ENCODE assay signal across 8 cellular contexts in the genomic region with DNA sequence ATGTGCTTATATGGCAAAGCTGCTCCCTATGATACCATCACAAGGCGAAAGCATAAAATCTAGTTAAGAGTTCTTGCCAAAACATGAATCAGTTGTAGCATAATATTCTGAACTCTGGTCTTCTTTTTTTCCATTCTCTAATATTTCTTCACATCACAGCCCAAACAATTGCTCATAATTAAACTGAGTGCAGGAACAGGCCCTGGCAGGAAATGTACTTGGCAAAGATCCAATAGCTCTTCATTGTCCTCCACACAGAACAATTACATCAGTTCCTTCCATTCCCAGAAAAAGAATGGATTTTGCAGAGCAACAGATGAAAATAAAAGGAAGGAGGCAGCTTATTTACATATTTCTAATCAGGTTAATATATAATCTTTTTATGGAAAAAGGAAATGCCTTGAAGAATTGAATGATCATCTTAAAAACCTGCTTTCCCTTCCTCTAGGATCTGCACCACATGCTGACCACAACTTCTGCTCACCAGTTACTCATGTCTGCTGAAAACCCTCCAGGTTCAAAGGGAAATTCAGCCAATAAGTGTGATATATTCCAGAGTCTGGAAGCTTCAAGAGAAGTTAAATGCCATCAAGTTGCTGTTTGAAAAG.
DNase-seq lines count a peak whose midpoint lies in the region; TF ChIP-seq lines count a peak whose summit lies in the region.

No MANE protein-coding gene starts in this region.

- no peaks in the 10 kb centered on the region for H3K36me3 Mint-ChIP-seq in CD4-positive, alpha-beta memory T cell

- no peaks in the 10 kb centered on the region for H3K9me3 ChIP-seq in HEK293 (ENCODE audit: control insufficient read depth, insufficient read depth, low read depth, low read length)
- H3K9me3 ChIP-seq in skeletal muscle tissue (ENCODE audit: control insufficient read depth in 3 of 3, low read length in 3 of 3) = no peaks in the 10 kb centered on the region
- H3K9me3 ChIP-seq in CD4-positive, alpha-beta memory T cell (ENCODE audit: control insufficient read depth in 1 of 2, low read length in 2 of 2) = no peaks in the 10 kb centered on the region

- H3K27ac ChIP-seq in HEK293 (ENCODE audit: extremely low read depth, low read depth, low read length) (no peak overlapping the region), skeletal muscle tissue (ENCODE audit: low read depth, low read length) (peak overlapping the region; percentile 67)
- no peak overlapping the region for H3K27ac ChIP-seq in CD4-positive, alpha-beta memory T cell (ENCODE audit: low read depth, low read length)

- intact Hi-C loops in CD4-positive, alpha-beta memory T cell (cut with micrococcal nuclease) = no loop called here

- H3K9me3 Mint-ChIP-seq in CD4-positive, alpha-beta memory T cell = no peaks in the 10 kb centered on the region

- CTCF ChIA-PET in HEK293 (lab: Yijun Ruan, JAX) = interaction anchor here (0.6 to 6.2 kb wide), 7 partner anchors 10 to 223 kb away, joined by 3 to 47 read pairs (median 3); no protein-coding TSS in a partner anchor
- CTCF ChIA-PET in CD4-positive, alpha-beta memory T cell (lab: Charles Lee; ENCODE audit: partially characterized antibody) = interaction anchor here (0.7 to 1.0 kb wide), 2 partner anchors 9 to 171 kb away, joined by 3 read pairs; no protein-coding TSS in a partner anchor

- H3K9ac ChIP-seq in skeletal muscle tissue (ENCODE audit: low read depth in 1 of 3, low read length in 3 of 3) = peak overlapping the region in 1 of 3 donors; percentile 6

- peaks cover 2% of the 10 kb centered on the region for H3K4me1 ChIP-seq in HEK293 (ENCODE audit: control insufficient read depth, insufficient read depth, low read length)
- H3K4me1 ChIP-seq in skeletal muscle tissue (ENCODE audit: control insufficient read depth in 3 of 3, insufficient read depth in 3 of 3, low read length in 3 of 3) = peaks cover 23 to 33% (median 32%) of the 10 kb centered on the region in 3 donors
- H3K4me1 ChIP-seq in CD4-positive, alpha-beta memory T cell (ENCODE audit: insufficient read depth, low read length) = no peaks in the 10 kb centered on the region

- H3K4me1 Mint-ChIP-seq in CD4-positive, alpha-beta memory T cell = peaks cover 0 to 5% (median 0%) of the 10 kb centered on the region in 4 donors

- TF ChIP-seq CTCF in HEK293 (tag by site-specific recombination; IDR thresholded peaks at IDR 0.05) = no peak

- no peaks in the 10 kb centered on the region for H3K27me3 ChIP-seq in skeletal muscle tissue (ENCODE audit: control insufficient read depth in 3 of 3, insufficient read depth in 3 of 3, low read length in 3 of 3)
- no peaks in the 10 kb centered on the region for H3K27me3 ChIP-seq in CD4-positive, alpha-beta memory T cell (ENCODE audit: insufficient read depth, low read length)

- H3K4me3 ChIP-seq in HEK293 (ENCODE audit: low read depth, low read length) (no peak overlapping the region), skeletal muscle tissue (ENCODE audit: low read length in 3 of 3) (no peak overlapping the region)
- no peak overlapping the region for H3K4me3 ChIP-seq in CD4-positive, alpha-beta memory T cell (ENCODE audit: low read length in 2 of 2)

- POLR2A ChIA-PET in HEK293 (lab: Yijun Ruan, JAX) = interaction anchor here (0.6 to 1.1 kb wide), 2 partner anchors 23 to 172 kb away, joined by 3 to 4 read pairs; no protein-coding TSS in a partner anchor
- POLR2A ChIA-PET in CD4-positive, alpha-beta memory T cell (lab: Charles Lee; ENCODE audit: partially characterized antibody) = no interaction called here

- H3K4me3 Mint-ChIP-seq in CD4-positive, alpha-beta memory T cell = no peak overlapping the region

- H3K36me3 ChIP-seq in HEK293 (ENCODE audit: control insufficient read depth in 2 of 2, insufficient read depth in 1 of 2, low read length in 2 of 2) = no peaks in the 10 kb centered on the region
- H3K36me3 ChIP-seq in skeletal muscle tissue (ENCODE audit: control insufficient read depth in 3 of 3, insufficient read depth in 3 of 3, low read length in 3 of 3) = no peaks in the 10 kb centered on the region
- H3K36me3 ChIP-seq in CD4-positive, alpha-beta memory T cell (ENCODE audit: insufficient read depth, low read length) = no peaks in the 10 kb centered on the region

- DNase-seq in EH (ENCODE audit: low read depth) (peak; percentile 90), NCI-H1048 (lab: John Stamatoyannopoulos, UW) (peak; percentile 32), SKM-1 treated with dmso at 0.1 percent for 144 hours (lab: John Stamatoyannopoulos, UW; ENCODE audit: unreplicated experiment) (peak; percentile 65), glomerular endothelial cell (ENCODE audit: extremely low read depth, low read depth, low spot score) (peak; percentile 98), ecto neural progenitor cell (ENCODE audit: low spot score) (no peak)
- DNase-seq in CD4-positive, alpha-beta memory T cell = no peak

- H3K27ac Mint-ChIP-seq in CD4-positive, alpha-beta memory T cell = no peak overlapping the region

- no peaks in the 10 kb centered on the region for H3K27me3 Mint-ChIP-seq in CD4-positive, alpha-beta memory T cell

TF ChIP-seq in HEK293, 187 proteins besides CTCF, POLR2A, EP300 and RAD21 (continues in another document):
- TF ChIP-seq ZBTB17 (tag by site-specific recombination; IDR thresholded peaks at IDR 0.05) (peak; percentile 62), ZNF184 (tag by site-specific recombination; IDR thresholded peaks at IDR 0.05) (0 out of 2 replicates have a peak, but pooled peaks have one; percentile 36), ZNF2 (tag by site-specific recombination; IDR thresholded peaks at IDR 0.05) (0 out of 2 replicates have a peak, but pooled peaks have one; percentile 20), GLI2 (tag by site-specific recombination; IDR thresholded peaks at IDR 0.05; ENCODE audit: borderline replicate concordance, low read depth) (peak; percentile 14; the same call in 1 of the 2 replicates), ZNF366 (tag by site-specific recombination; conservative IDR thresholded peaks at IDR 0.05) (peak; percentile 46; the same call in 1 of the 2 replicates), IKZF3 (tag by site-specific recombination; IDR thresholded peaks at IDR 0.05) (peak; percentile 61), ZNF558 (tag by site-specific recombination; IDR thresholded peaks at IDR 0.05) (0 out of 2 replicates have a peak, but pooled peaks have one; percentile 11), FEZF1 (tag by site-specific recombination; IDR thresholded peaks at IDR 0.05) (peak; percentile 48; the same call in 1 of the 2 replicates), ZNF660 (tag by site-specific recombination; IDR thresholded peaks at IDR 0.05) (peak; percentile 61; the same call in 1 of the 2 replicates), ZNF394 (tag by site-specific recombination; IDR thresholded peaks at IDR 0.05; ENCODE audit: borderline replicate concordance) (peak; percentile 35; the same call in 1 of the 2 replicates), ZNF791 (tag by site-specific recombination; IDR thresholded peaks at IDR 0.05) (no peak), ZEB2 (tag by site-specific recombination; IDR thresholded peaks at IDR 0.05) (peak; percentile 36; the same call in 1 of the 2 replicates), ZNF555 (tag by site-specific recombination; conservative IDR thresholded peaks at IDR 0.05) (no peak), ZNF544 (tag by site-specific recombination; IDR thresholded peaks at IDR 0.05) (no peak), ATF2 (tag by site-specific recombination; IDR thresholded peaks at IDR 0.05; ENCODE audit: low read depth) (0 out of 2 replicates have a peak, but pooled peaks have one; percentile 14), ZXDB (tag by site-specific recombination; IDR thresholded peaks at IDR 0.05) (peak; percentile 34; the same call in 1 of the 2 replicates), ZNF146 (tag by site-specific recombination; IDR thresholded peaks at IDR 0.05) (peak; percentile 59; the same call in 1 of the 2 replicates)
- TF ChIP-seq, protein P1, sequence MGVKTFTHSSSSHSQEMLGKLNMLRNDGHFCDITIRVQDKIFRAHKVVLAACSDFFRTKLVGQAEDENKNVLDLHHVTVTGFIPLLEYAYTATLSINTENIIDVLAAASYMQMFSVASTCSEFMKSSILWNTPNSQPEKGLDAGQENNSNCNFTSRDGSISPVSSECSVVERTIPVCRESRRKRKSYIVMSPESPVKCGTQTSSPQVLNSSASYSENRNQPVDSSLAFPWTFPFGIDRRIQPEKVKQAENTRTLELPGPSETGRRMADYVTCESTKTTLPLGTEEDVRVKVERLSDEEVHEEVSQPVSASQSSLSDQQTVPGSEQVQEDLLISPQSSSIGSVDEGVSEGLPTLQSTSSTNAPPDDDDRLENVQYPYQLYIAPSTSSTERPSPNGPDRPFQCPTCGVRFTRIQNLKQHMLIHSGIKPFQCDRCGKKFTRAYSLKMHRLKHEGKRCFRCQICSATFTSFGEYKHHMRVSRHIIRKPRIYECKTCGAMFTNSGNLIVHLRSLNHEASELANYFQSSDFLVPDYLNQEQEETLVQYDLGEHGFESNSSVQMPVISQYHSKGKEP (tag by site-specific recombination; IDR thresholded peaks at IDR 0.05) = peak; percentile 60; the same call in 1 of the 2 replicates
- TF ChIP-seq, protein P2, sequence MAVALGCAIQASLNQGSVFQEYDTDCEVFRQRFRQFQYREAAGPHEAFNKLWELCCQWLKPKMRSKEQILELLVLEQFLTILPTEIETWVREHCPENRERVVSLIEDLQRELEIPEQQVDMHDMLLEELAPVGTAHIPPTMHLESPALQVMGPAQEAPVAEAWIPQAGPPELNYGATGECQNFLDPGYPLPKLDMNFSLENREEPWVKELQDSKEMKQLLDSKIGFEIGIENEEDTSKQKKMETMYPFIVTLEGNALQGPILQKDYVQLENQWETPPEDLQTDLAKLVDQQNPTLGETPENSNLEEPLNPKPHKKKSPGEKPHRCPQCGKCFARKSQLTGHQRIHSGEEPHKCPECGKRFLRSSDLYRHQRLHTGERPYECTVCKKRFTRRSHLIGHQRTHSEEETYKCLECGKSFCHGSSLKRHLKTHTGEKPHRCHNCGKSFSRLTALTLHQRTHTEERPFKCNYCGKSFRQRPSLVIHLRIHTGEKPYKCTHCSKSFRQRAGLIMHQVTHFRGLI (tag by site-specific recombination; IDR thresholded peaks at IDR 0.05) = peak; percentile 41; the same call in 1 of the 2 replicates

Comparison
In these comparisons a context has a peak if more than half of its experiments do, and no peak if none do; other contexts are left out.
1. DNase-seq: peak in EH (single experiment), NCI-H1048 (single experiment), SKM-1 treated with dmso at 0.1 percent for 144 hours (single experiment) and glomerular endothelial cell (single experiment); none in CD4-positive, alpha-beta memory T cell (0 of 5) and ecto neural progenitor cell (single experiment).